Comparison of ENCODE assay signal across 1 cellular context in genomic region chr1:194807530-194808220, GRCh38.
TF ChIP-seq lines count a peak whose summit lies in the region.

No MANE protein-coding gene starts in this region.

TF ChIP-seq in K562, 482 proteins besides CTCF, POLR2A, EP300 and RAD21 (continued from another document):
- TF ChIP-seq ZNF398 (CRISPR knock-in tag; IDR thresholded peaks at IDR 0.05) (no peak), BCL6 (CRISPR knock-in tag; IDR thresholded peaks at IDR 0.05) (no peak), RFX5 (IDR thresholded peaks at IDR 0.05; ENCODE audit: low read depth, low read length) (no peak), POLR3G (IDR thresholded peaks at IDR 0.05; ENCODE audit: extremely low read depth, insufficient read length, insufficient replicate concordance) (no peak), ZNF212 (CRISPR knock-in tag; IDR thresholded peaks at IDR 0.05) (no peak), STAG1 (CRISPR knock-in tag; IDR thresholded peaks at IDR 0.05; ENCODE audit: borderline replicate concordance) (no peak), TCF7 (IDR thresholded peaks at IDR 0.05; ENCODE audit: borderline replicate concordance) (no peak)
- TF ChIP-seq, protein P1, sequence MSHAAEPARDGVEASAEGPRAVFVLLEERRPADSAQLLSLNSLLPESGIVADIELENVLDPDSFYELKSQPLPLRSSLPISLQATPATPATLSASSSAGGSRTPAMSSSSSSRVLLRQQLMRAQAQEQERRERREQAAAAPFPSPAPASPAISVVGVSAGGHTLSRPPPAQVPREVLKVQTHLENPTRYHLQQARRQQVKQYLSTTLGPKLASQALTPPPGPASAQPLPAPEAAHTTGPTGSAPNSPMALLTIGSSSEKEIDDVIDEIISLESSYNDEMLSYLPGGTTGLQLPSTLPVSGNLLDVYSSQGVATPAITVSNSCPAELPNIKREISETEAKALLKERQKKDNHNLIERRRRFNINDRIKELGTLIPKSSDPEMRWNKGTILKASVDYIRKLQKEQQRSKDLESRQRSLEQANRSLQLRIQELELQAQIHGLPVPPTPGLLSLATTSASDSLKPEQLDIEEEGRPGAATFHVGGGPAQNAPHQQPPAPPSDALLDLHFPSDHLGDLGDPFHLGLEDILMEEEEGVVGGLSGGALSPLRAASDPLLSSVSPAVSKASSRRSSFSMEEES (CRISPR knock-in tag; IDR thresholded peaks at IDR 0.05), result peak; percentile 73
- TF ChIP-seq, protein P2, sequence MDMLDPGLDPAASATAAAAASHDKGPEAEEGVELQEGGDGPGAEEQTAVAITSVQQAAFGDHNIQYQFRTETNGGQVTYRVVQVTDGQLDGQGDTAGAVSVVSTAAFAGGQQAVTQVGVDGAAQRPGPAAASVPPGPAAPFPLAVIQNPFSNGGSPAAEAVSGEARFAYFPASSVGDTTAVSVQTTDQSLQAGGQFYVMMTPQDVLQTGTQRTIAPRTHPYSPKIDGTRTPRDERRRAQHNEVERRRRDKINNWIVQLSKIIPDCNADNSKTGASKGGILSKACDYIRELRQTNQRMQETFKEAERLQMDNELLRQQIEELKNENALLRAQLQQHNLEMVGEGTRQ (CRISPR knock-in tag; IDR thresholded peaks at IDR 0.05), result 0 out of 2 replicates have a peak, but pooled peaks have one; percentile 12
